In the genomic region with DNA sequence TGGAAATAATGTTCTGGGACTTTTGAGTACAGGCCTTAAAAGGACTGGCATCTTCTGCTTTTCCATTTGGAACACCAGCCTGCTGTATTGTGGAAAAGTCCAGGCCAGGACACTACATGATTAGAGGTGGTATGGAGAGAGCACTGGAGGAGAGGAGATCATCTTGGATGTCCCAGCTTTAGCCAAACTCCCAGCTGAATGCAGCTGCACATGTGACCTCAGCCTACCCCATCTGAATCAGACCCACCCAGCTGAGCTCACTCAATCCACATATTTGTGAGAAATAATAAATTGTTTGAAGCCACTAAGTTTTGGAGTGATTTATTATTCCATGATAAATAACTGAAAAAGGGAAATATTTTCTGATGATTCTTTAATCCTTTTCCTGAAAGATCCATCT, we compare ENCODE assay signal across 16 cellular contexts. TPM values are rescaled to one million over a fixed set of nuclear protein-coding genes. Genes with fewer than 3 reads are reported as not detected.
DNase-seq lines count a peak whose midpoint lies in the region; ATAC-seq and TF ChIP-seq lines count a peak whose summit lies in the region.
"Had no signal": no experiment of that assay in that cellular context is flagged by ENCODE, and none has a peak within 500 bp of the region (broad histone marks: within the 10 kb centered on the region; RNA-seq: fewer than 3 reads in every experiment).

No MANE protein-coding gene starts in this region.

- H3K4me1 ChIP-seq in right atrium auricular region (peaks cover 0 to 7% of the 10 kb centered on the region in 2 donors), heart right ventricle (peaks cover 0 to 56% (median 21%) of the 10 kb centered on the region in 9 donors)
- H3K4me1 ChIP-seq: A549, Caco-2 had no signal

- H3K27me3 Mint-ChIP-seq in nephron (ENCODE audit: low read depth) (no peaks in the 10 kb centered on the region), endothelial cell (ENCODE audit: unreplicated experiment) (no peaks in the 10 kb centered on the region)

- peak overlapping the region; percentile 46 to 83 (median 64) for H3K27ac Mint-ChIP-seq in nephron
- no peak overlapping the region for H3K27ac Mint-ChIP-seq in endothelial cell (ENCODE audit: unreplicated experiment)
- H3K27ac Mint-ChIP-seq: CD4-positive, alpha-beta T cell; GM23338 had no signal

- H3K9me3 ChIP-seq in right atrium auricular region (no peaks in the 10 kb centered on the region), heart right ventricle (no peaks in the 10 kb centered on the region)
- H3K9me3 ChIP-seq: A549, Caco-2 had no signal

- TF ChIP-seq CTCF in right atrium auricular region (IDR thresholded peaks at IDR 0.05) (no peak), heart right ventricle (IDR thresholded peaks at IDR 0.05) (no peak), nephron (IDR thresholded peaks at IDR 0.05; ENCODE audit: unreplicated experiment in 3 of 3) (no peak), endothelial cell (IDR thresholded peaks at IDR 0.05; ENCODE audit: unreplicated experiment) (no peak)

- H3K27me3 ChIP-seq in right atrium auricular region = no peaks in the 10 kb centered on the region
- no peaks in the 10 kb centered on the region for H3K27me3 ChIP-seq in heart right ventricle

- ATAC-seq in Right ventricle myocardium inferior = peak; percentile 63
- peak in 6 of 8 donors; percentile 75 to 83 (median 80) for ATAC-seq in heart right ventricle
- ATAC-seq: A549, GM23338 had no signal

- H3K9me3 Mint-ChIP-seq in nephron = no peaks in the 10 kb centered on the region
- H3K9me3 Mint-ChIP-seq in endothelial cell (ENCODE audit: unreplicated experiment) = no peaks in the 10 kb centered on the region
- H3K9me3 Mint-ChIP-seq: CD4-positive, alpha-beta T cell; GM23338 had no signal

- H3K27ac ChIP-seq in right atrium auricular region (no peak overlapping the region), heart right ventricle (peak overlapping the region in 2 of 10 donors; percentile 38 to 68)
- H3K27ac ChIP-seq: 22Rv1, A549, C4-2B had no signal

- H3K4me3 ChIP-seq in right atrium auricular region = no peak overlapping the region
- H3K4me3 ChIP-seq in heart right ventricle = no peak overlapping the region
- H3K4me3 ChIP-seq: A549, GM23338 had no signal

- H3K36me3 Mint-ChIP-seq in nephron (ENCODE audit: low read depth) (peaks cover 4% of the 10 kb centered on the region), endothelial cell (ENCODE audit: low read depth, unreplicated experiment) (no peaks in the 10 kb centered on the region)

- intact Hi-C loops in Right ventricle myocardium inferior (cut with DNase I) = no loop called here
- intact Hi-C loops in heart right ventricle (cut with DNase I) = no loop called here

- no peak for DNase-seq in Right ventricle myocardium inferior (ENCODE audit: missing footprints)
- DNase-seq in right atrium auricular region (ENCODE audit: low spot score) = no peak
- DNase-seq in heart right ventricle = peak in 1 of 2 donors; percentile 25
- no peak for DNase-seq in endothelial cell (ENCODE audit: low spot score)
- no peak for DNase-seq in stimulated activated CD4-positive, alpha-beta T cell treated with anti-CD3 and anti-CD28 coated beads, Interleukin-12 subunit alpha, Interleukin-12 subunit beta, amount 100 ng/mL, for 4 hours
- DNase-seq in stimulated activated CD4-positive, alpha-beta T cell treated with anti-CD3 and anti-CD28 coated beads, Interleukin-4, amount 100 ng/mL, for 24 hours = no peak
- DNase-seq: AML-193; Caco-2; CD4-positive, alpha-beta T cell; HCEC 1CT had no signal

- no peaks in the 10 kb centered on the region for H3K36me3 ChIP-seq in right atrium auricular region
- no peaks in the 10 kb centered on the region for H3K36me3 ChIP-seq in heart right ventricle

- H3K4me3 Mint-ChIP-seq in nephron = no peak overlapping the region
- no peak overlapping the region for H3K4me3 Mint-ChIP-seq in endothelial cell (ENCODE audit: unreplicated experiment)
- H3K4me3 Mint-ChIP-seq: CD4-positive, alpha-beta T cell; GM23338 had no signal

- peaks cover 13% of the 10 kb centered on the region for H3K4me1 Mint-ChIP-seq in nephron
- no peaks in the 10 kb centered on the region for H3K4me1 Mint-ChIP-seq in endothelial cell (ENCODE audit: unreplicated experiment)

RNA-seq across cellular contexts. Expression of a gene that starts 54.9 kb away (rescaled TPM):
- 2.3 TPM for total RNA-seq in Right ventricle myocardium inferior
- total RNA-seq in right atrium auricular region = 1 to 10 TPM in 1 of 2 donors, under 1 TPM in 1; 0.83 to 4.4 TPM
- total RNA-seq in heart right ventricle = 1 to 10 TPM; 1.1 to 5.9 (median 2.9) TPM
- 1 to 10 TPM in 1 of 2 donors, under 1 TPM in 1; 0.59 to 1.6 TPM for polyA plus RNA-seq in heart right ventricle
- 0.23 TPM for total RNA-seq in endothelial cell (ENCODE audit: unreplicated experiment)
- total RNA-seq: CD4-positive, alpha-beta T cell had no signal
- polyA plus RNA-seq: A549, BJ had no signal
